ENCODE assay signal across 8 cellular contexts in the genomic region with DNA sequence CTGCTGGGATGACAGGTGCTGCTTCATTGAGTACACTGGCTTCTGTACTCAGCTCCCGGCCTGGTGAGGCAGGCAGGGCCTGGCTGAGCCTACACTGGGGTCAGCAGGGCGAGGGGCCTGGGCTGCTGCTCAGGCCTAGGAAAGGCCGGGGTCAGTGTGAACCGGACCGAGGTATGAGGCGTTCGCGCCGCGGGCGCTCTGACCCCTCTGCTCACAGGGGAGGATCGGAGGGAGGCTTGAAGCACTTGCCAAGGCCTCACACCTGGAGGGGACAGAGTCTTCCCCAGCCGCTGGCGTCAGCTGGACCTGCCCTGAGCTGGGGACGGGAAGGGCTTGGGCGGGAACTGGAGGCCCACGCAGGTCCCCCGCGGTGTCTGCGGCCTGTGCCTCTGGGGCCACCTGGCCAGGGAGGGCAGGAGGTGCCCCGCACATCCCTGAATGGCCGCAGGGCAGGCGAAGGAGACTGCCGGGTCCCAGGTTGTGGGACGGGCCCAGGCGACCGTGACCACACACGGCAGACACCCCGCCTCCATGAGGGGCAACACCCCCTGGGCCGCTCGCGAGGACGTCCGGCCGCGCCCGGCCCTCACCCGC. TPM values are rescaled to one million over a fixed set of nuclear protein-coding genes. Genes with fewer than 3 reads are reported as not detected.
A peak's percentile ranks its signal among the peaks of the same experiment; 100 is the strongest.
DNase-seq lines count a peak whose midpoint lies in the region; ATAC-seq and TF ChIP-seq lines count a peak whose summit lies in the region.

No MANE protein-coding gene starts in this region.

- ATAC-seq in GM21528 (IDR thresholded peaks at IDR 0.05; ENCODE audit: low FRiP score, unreplicated experiment) = peak; percentile 30
- peak; percentile 13 for ATAC-seq in left colon

- intact Hi-C loops in left colon (cut with DNase I, micrococcal nuclease) = loop anchor here in 1 of 2 donors (10.0 kb wide), 1 partner anchor 233 kb away; no protein-coding TSS in a partner anchor

- H3K27ac ChIP-seq in angular gyrus (ENCODE audit: low read depth, low read length) (peak overlapping the region; percentile 75), temporal lobe (ENCODE audit: low read depth, low read length) (peak overlapping the region; percentile 80)

- DNase-seq in GM12865 (ENCODE audit: low read depth) = no peak
- DNase-seq in HT1080 (ENCODE audit: low read depth) = peak; percentile 34
- no peak for DNase-seq in left colon
- no peak for DNase-seq in NCI-H82 (lab: John Stamatoyannopoulos, UW)
- no peak for DNase-seq in cerebellar cortex (ENCODE audit: low spot score)

- TF ChIP-seq CTCF in GM12865 (IDR thresholded peaks at IDR 0.05; ENCODE audit: insufficient read depth, low read depth, low read length, missing control alignments) = no peak

- peak overlapping the region; percentile 87 for H3K4me3 ChIP-seq in GM12865 (ENCODE audit: low read depth, low read length)

RNA-seq across cellular contexts. Expression of gene PEX10, which starts 0.5 kb away (rescaled TPM):
- 22.5 and 25.6 TPM in 2 replicates for total RNA-seq in HT1080 (2014; rRNA removed; shearing (Covaris generic))
- 30.9 and 33.1 TPM in 2 replicates for polyA plus RNA-seq in HT1080 (2015; cell fraction: cytosol; rRNA removed)
- 25.6 and 27.9 TPM in 2 replicates for polyA plus RNA-seq in HT1080 (2015; cell fraction: nucleus; rRNA removed)
- total RNA-seq in left colon (10 to 100 TPM; 17.8 to 19.9 TPM), temporal lobe (14.0 TPM)

RNA-seq across cellular contexts. Expression of gene RER1, which starts 20.3 kb away (rescaled TPM):
- 149 and 174 TPM in 2 replicates for total RNA-seq in HT1080 (2014; rRNA removed; shearing (Covaris generic))
- polyA plus RNA-seq in HT1080 (2015; cell fraction: cytosol; rRNA removed) = 120 and 167 TPM in 2 replicates
- 185 and 207 TPM in 2 replicates for polyA plus RNA-seq in HT1080 (2015; cell fraction: nucleus; rRNA removed)
- total RNA-seq in left colon (100 to 1,000 TPM; 191 to 221 TPM), temporal lobe (29.0 TPM)

RNA-seq across cellular contexts. Expression of gene MORN1, which starts 20.5 kb away (rescaled TPM):
- 5.6 and 9.4 TPM in 2 replicates for total RNA-seq in HT1080 (2014; rRNA removed; shearing (Covaris generic))
- 6.8 and 6.9 TPM in 2 replicates for polyA plus RNA-seq in HT1080 (2015; cell fraction: cytosol; rRNA removed)
- polyA plus RNA-seq in HT1080 (2015; cell fraction: nucleus; rRNA removed) = 20.1 and 24.4 TPM in 2 replicates
- 10 to 100 TPM; 11.0 to 15.2 TPM for total RNA-seq in left colon
- total RNA-seq in temporal lobe = 8.9 TPM
